In the genomic region with DNA sequence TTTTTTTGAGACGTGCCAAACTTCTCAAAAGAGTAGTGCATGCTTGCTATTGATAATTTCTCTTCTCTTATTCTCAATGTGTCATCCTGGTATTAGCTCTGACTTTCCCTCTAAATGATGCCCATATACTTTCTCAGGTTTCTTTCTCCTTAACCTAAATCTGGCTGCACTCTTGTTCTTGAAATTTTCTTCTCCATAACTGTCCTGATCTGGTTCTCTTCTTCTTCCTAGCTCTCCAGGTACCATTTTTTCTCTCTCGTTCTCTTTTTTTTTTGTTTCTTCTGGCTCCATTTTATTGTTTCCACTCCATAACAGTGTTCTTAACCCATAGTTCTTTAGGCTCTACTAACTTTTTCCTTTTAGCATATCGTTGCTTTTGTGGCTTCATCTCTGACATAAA, we compare ENCODE assay signal across 26 cellular contexts. TPM values are rescaled to one million over a fixed set of nuclear protein-coding genes. Genes with fewer than 3 reads are reported as not detected.
"Had no signal": no experiment of that assay in that cellular context is flagged by ENCODE, and none has a peak within 500 bp of the region (broad histone marks: within the 10 kb centered on the region; RNA-seq: fewer than 3 reads in every experiment).

No MANE protein-coding gene starts in this region.

- ATAC-seq: gastrocnemius medialis; left lobe of liver; right lobe of liver; stimulated activated effector memory CD8-positive, alpha-beta T cell treated with anti-CD3 and anti-CD28 coated beads, Interleukin-12 subunit alpha, Interleukin-12 subunit beta, amount 100 ng/mL, for 72 hours had no signal

- H3K9me3 ChIP-seq: colonic mucosa, gastrocnemius medialis, right lobe of liver, thyroid gland had no signal

- H3K27ac ChIP-seq: colonic mucosa, gastrocnemius medialis, right lobe of liver, thyroid gland had no signal

- H3K27me3 Mint-ChIP-seq: activated B cell treated with CpG ODN at 0.5 μM for 24 hours; activated CD4-positive, alpha-beta memory T cell treated with anti-CD3 and anti-CD28 coated beads for 36 hours; activated naive CD8-positive, alpha-beta T cell treated with anti-CD3 and anti-CD28 coated beads for 36 hours had no signal

- H3K9me3 Mint-ChIP-seq: activated B cell treated with CpG ODN at 0.5 μM for 24 hours; activated CD4-positive, alpha-beta memory T cell treated with anti-CD3 and anti-CD28 coated beads for 36 hours; activated naive CD8-positive, alpha-beta T cell treated with anti-CD3 and anti-CD28 coated beads for 36 hours; activated T-helper 1 cell treated with anti-CD3 and anti-CD28 coated beads, Interleukin-12 subunit alpha, Interleukin-12 subunit beta, Interleukin-2, Interleukin-4 antibody, amounts not matched to agents 30 ng/mL and 10 ng/mL and 1 ng/mL, durations not matched to agents 14 hours and 24 hours and 36 hours; nephron progenitor cell; stimulated activated effector memory CD8-positive, alpha-beta T cell treated with anti-CD3 and anti-CD28 coated beads, Interleukin-12 subunit alpha, Interleukin-12 subunit beta, amount 100 ng/mL, for 72 hours had no signal

- H3K36me3 ChIP-seq: colonic mucosa, gastrocnemius medialis, right lobe of liver, thyroid gland had no signal

- H3K4me3 ChIP-seq: colonic mucosa, gastrocnemius medialis, lung, right lobe of liver, thyroid gland had no signal

- H3K27ac Mint-ChIP-seq: activated B cell treated with CpG ODN at 0.5 μM for 24 hours; activated CD4-positive, alpha-beta memory T cell treated with anti-CD3 and anti-CD28 coated beads for 36 hours; activated naive CD8-positive, alpha-beta T cell treated with anti-CD3 and anti-CD28 coated beads for 36 hours; activated T-helper 1 cell treated with anti-CD3 and anti-CD28 coated beads, Interleukin-12 subunit alpha, Interleukin-12 subunit beta, Interleukin-2, Interleukin-4 antibody, amounts not matched to agents 30 ng/mL and 10 ng/mL and 1 ng/mL, durations not matched to agents 14 hours and 24 hours and 36 hours; nephron progenitor cell; stimulated activated effector memory CD8-positive, alpha-beta T cell treated with anti-CD3 and anti-CD28 coated beads, Interleukin-12 subunit alpha, Interleukin-12 subunit beta, amount 100 ng/mL, for 72 hours had no signal

- H3K36me3 Mint-ChIP-seq: activated CD4-positive, alpha-beta memory T cell treated with anti-CD3 and anti-CD28 coated beads for 36 hours; activated naive CD8-positive, alpha-beta T cell treated with anti-CD3 and anti-CD28 coated beads for 36 hours; stimulated activated effector memory CD8-positive, alpha-beta T cell treated with anti-CD3 and anti-CD28 coated beads, Interleukin-12 subunit alpha, Interleukin-12 subunit beta, amount 100 ng/mL, for 72 hours had no signal

- FAIRE-seq: kidney, small intestine had no signal

- H3K27me3 ChIP-seq: colonic mucosa, gastrocnemius medialis, right lobe of liver, thyroid gland had no signal

- DNase-seq: activated B cell treated with CpG ODN at 0.5 μM for 24 hours; activated CD4-positive, alpha-beta memory T cell treated with anti-CD3 and anti-CD28 coated beads for 36 hours; activated CD4-positive, alpha-beta T cell treated with anti-CD3 and anti-CD28 coated beads for 4 hours; activated naive CD8-positive, alpha-beta T cell treated with anti-CD3 and anti-CD28 coated beads for 36 hours; activated T-cell treated with anti-CD3 and anti-CD28 coated beads for 4 hours; amniotic stem cell; central memory CD4-positive, alpha-beta T cell; colonic mucosa; gastrocnemius medialis; head of caudate nucleus; kidney; midbrain; nephron progenitor cell; nucleus accumbens; right lobe of liver; stimulated activated CD4-positive, alpha-beta T cell treated with anti-CD3 and anti-CD28 coated beads, Interleukin-4, amount 100 ng/mL, for 24 hours had no signal

- H3K4me3 Mint-ChIP-seq: activated B cell treated with CpG ODN at 0.5 μM for 24 hours; activated CD4-positive, alpha-beta memory T cell treated with anti-CD3 and anti-CD28 coated beads for 36 hours; activated naive CD8-positive, alpha-beta T cell treated with anti-CD3 and anti-CD28 coated beads for 36 hours; activated T-helper 1 cell treated with anti-CD3 and anti-CD28 coated beads, Interleukin-12 subunit alpha, Interleukin-12 subunit beta, Interleukin-2, Interleukin-4 antibody, amounts not matched to agents 30 ng/mL and 10 ng/mL and 1 ng/mL, durations not matched to agents 14 hours and 24 hours and 36 hours; nephron progenitor cell; stimulated activated effector memory CD8-positive, alpha-beta T cell treated with anti-CD3 and anti-CD28 coated beads, Interleukin-12 subunit alpha, Interleukin-12 subunit beta, amount 100 ng/mL, for 72 hours had no signal

- H3K4me1 ChIP-seq: colonic mucosa, gastrocnemius medialis, right lobe of liver, thyroid gland had no signal

- H3K4me1 Mint-ChIP-seq: activated naive CD8-positive, alpha-beta T cell treated with anti-CD3 and anti-CD28 coated beads for 36 hours; stimulated activated effector memory CD8-positive, alpha-beta T cell treated with anti-CD3 and anti-CD28 coated beads, Interleukin-12 subunit alpha, Interleukin-12 subunit beta, amount 100 ng/mL, for 72 hours had no signal

RNA-seq across cellular contexts. Expression of gene ACTBL2, which starts 47.9 kb away (rescaled TPM):
- total RNA-seq: activated B cell treated with CpG ODN at 0.5 μM for 24 hours; activated CD4-positive, alpha-beta memory T cell treated with anti-CD3 and anti-CD28 coated beads for 36 hours; activated naive CD8-positive, alpha-beta T cell treated with anti-CD3 and anti-CD28 coated beads for 36 hours; activated T-helper 1 cell treated with anti-CD3 and anti-CD28 coated beads, Interleukin-12 subunit alpha, Interleukin-12 subunit beta, Interleukin-2, Interleukin-4 antibody, amounts not matched to agents 30 ng/mL and 10 ng/mL and 1 ng/mL, durations not matched to agents 14 hours and 24 hours and 36 hours; colonic mucosa; gastrocnemius medialis; left lobe of liver; pulmonary artery endothelial cell; right lobe of liver; T-helper 2 cell treated with Interferon-gamma antibody and Interleukin-4, amounts not matched to agents 100 ng/mL and 5 ng/mL, for 36 hours; ureter had no signal
- polyA plus RNA-seq: esophagus, small intestine had no signal
